Comparison of ENCODE assay signal across 6 cellular contexts in the genomic region with DNA sequence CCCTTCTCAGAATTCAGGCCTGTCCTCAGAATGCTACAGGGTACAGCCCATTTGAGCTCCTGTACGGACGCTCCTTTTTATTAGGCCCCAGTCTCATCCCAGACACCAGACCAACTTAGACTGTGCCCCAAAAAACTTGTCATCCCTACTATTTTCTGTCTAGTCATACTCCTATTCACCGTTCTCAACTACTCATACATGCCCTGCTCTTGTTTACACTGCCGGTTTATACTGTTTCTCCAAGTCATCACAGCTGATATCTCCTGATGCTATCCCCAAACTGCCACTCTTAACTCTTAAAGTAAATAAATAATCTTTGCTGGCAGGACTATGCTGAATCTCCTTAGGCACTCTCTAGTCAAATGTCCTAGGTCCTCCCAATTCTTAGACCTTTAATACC. TPM values are rescaled to one million over a fixed set of nuclear protein-coding genes. Genes with fewer than 3 reads are reported as not detected.
"Had no signal": no experiment of that assay in that cellular context is flagged by ENCODE, and none has a peak within 500 bp of the region (broad histone marks: within the 10 kb centered on the region; RNA-seq: fewer than 3 reads in every experiment).

No MANE protein-coding gene starts in this region.

RNA-seq across cellular contexts. Expression of a gene that starts 18.8 kb away (rescaled TPM):
- total RNA-seq: frontal cortex; left lobe of liver; liver; naive thymus-derived CD8-positive, alpha-beta T cell had no signal
- polyA plus RNA-seq: immature natural killer cell; mammary epithelial cell; naive thymus-derived CD8-positive, alpha-beta T cell had no signal
